In genomic region chr17:40580140-40580539, GRCh38 we compare ENCODE assay signal across 20 cellular contexts. TPM values are rescaled to one million over a fixed set of nuclear protein-coding genes. Genes with fewer than 3 reads are reported as not detected.
"Had no signal": no experiment of that assay in that cellular context is flagged by ENCODE, and none has a peak within 500 bp of the region (broad histone marks: within the 10 kb centered on the region; RNA-seq: fewer than 3 reads in every experiment).

No MANE protein-coding gene starts in this region.

- H3K4me3 Mint-ChIP-seq: activated CD8-positive, alpha-beta memory T cell treated with anti-CD3 and anti-CD28 coated beads, Interleukin-2, amount 10 ng/mL, durations not matched to agents 7 days and 5 days; activated T-cell treated with anti-CD3 and anti-CD28 coated beads, Interleukin-2, amount 50 U/mL, for 4 hours; nephron; WTC11 had no signal

- H3K27ac Mint-ChIP-seq: activated CD8-positive, alpha-beta memory T cell treated with anti-CD3 and anti-CD28 coated beads, Interleukin-2, amount 10 ng/mL, durations not matched to agents 7 days and 5 days; immature natural killer cell; nephron; WTC11 had no signal

- H3K27me3 ChIP-seq: testis, upper lobe of left lung had no signal

- H3K4me1 Mint-ChIP-seq: nephron had no signal

- H3K4me3 ChIP-seq: testis, upper lobe of left lung had no signal

- DNase-seq: activated CD4-positive, alpha-beta T cell treated with anti-CD3 and anti-CD28 coated beads, Interleukin-2, amount 50 U/mL, for 1 hour; activated CD8-positive, alpha-beta memory T cell treated with anti-CD3 and anti-CD28 coated beads, Interleukin-2, amount 10 ng/mL, durations not matched to agents 7 days and 5 days; activated effector memory CD4-positive, alpha-beta T cell treated with anti-CD3 and anti-CD28 coated beads, Interleukin-2, amount 50 U/mL, for 16 hours; activated T-cell treated with anti-CD3 and anti-CD28 coated beads, Interleukin-2, amount 50 U/mL, for 4 hours; cerebellar nuclear complex; effector CD8-positive, alpha-beta T cell; head of caudate nucleus; immature natural killer cell; mesenchymal stem cell; nucleus accumbens; posterior cingulate gyrus; stimulated activated CD4-positive, alpha-beta T cell treated with anti-CD3 and anti-CD28 coated beads, Interleukin-15, amount 100 ng/mL, for 24 hours; stimulated activated CD4-positive, alpha-beta T cell treated with anti-CD3 and anti-CD28 coated beads, Interleukin-4, amount 100 ng/mL, for 1 hour; stimulated activated naive CD4-positive, alpha-beta T cell treated with Interleukin-2 at 50 U/mL for 16 hours; testis; upper lobe of left lung had no signal

- H3K36me3 ChIP-seq: upper lobe of left lung had no signal

- ATAC-seq: activated CD8-positive, alpha-beta memory T cell treated with anti-CD3 and anti-CD28 coated beads, Interleukin-2, amount 10 ng/mL, durations not matched to agents 7 days and 5 days; activated T-cell treated with anti-CD3 and anti-CD28 coated beads, Interleukin-2, amount 50 U/mL, for 4 hours; SK-N-SH treated with all-trans-retinoic acid at 6 μM for 48 hours; WTC11 had no signal

- H3K27me3 Mint-ChIP-seq: activated CD8-positive, alpha-beta memory T cell treated with anti-CD3 and anti-CD28 coated beads, Interleukin-2, amount 10 ng/mL, durations not matched to agents 7 days and 5 days had no signal

- H3K4me1 ChIP-seq: testis had no signal

- H3K9me3 ChIP-seq: testis had no signal

- H3K27ac ChIP-seq: testis, upper lobe of left lung had no signal

RNA-seq across cellular contexts. Expression of gene CCR7, which starts 14.9 kb away (rescaled TPM):
- total RNA-seq: frontal cortex had no signal
